ENCODE assay signal across 17 cellular contexts in the genomic region with DNA sequence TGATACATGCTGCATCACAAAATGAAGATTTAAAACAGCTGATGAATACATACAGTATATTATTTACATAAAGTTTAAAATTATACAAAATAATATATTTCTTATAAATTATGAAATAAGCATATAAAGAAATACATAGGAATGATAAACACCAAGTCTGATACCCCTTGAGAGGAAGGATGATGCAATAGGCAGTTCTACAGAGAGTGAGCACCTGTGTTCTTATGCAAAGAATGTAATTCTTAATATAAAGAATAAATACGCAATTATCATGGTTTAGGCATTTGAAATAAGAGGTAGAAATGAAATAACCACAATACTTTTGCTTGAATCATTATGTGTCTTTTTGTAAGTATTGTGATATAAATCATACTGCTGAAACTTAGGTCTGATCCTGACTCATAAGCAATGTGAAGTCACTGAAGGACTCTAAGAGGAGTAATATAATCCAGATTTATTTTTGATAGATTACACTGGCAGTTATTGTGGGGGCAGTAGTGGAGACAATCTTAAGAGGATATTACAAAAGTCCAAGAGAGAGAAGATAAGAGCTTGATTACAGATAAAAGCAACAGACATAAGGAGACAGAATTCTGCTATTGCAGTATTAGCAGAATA. TPM values are rescaled to one million over a fixed set of nuclear protein-coding genes. Genes with fewer than 3 reads are reported as not detected.
A peak's percentile ranks its signal among the peaks of the same experiment; 100 is the strongest.
DNase-seq lines count a peak whose midpoint lies in the region; ATAC-seq and TF ChIP-seq lines count a peak whose summit lies in the region.
"Had no signal": no experiment of that assay in that cellular context is flagged by ENCODE, and none has a peak within 500 bp of the region (broad histone marks: within the 10 kb centered on the region; RNA-seq: fewer than 3 reads in every experiment).

No MANE protein-coding gene starts in this region.

- no peaks in the 10 kb centered on the region for H3K4me1 Mint-ChIP-seq in nephron progenitor cell
- H3K4me1 Mint-ChIP-seq: activated CD4-positive, alpha-beta T cell treated with anti-CD3 and anti-CD28 coated beads, Interleukin-2, amount 10 ng/mL, durations not matched to agents 24 days and 14 days; activated naive CD4-positive, alpha-beta T cell treated with anti-CD3 and anti-CD28 coated beads, Interleukin-2, amount 50 U/mL, for 24 hours; naive B cell had no signal

- no peak for ATAC-seq in HG02981 (IDR thresholded peaks at IDR 0.05; ENCODE audit: unreplicated experiment)
- ATAC-seq: psoas muscle had no signal

- no peaks in the 10 kb centered on the region for H3K79me2 ChIP-seq in mammary epithelial cell (ENCODE audit: insufficient read depth, low read length)

- intact Hi-C loops in mammary epithelial cell (cut with micrococcal nuclease): no loop called here
- intact Hi-C loops in breast epithelium (cut with DNase I; ENCODE audit: low total_unique reads): no loop called here
- intact Hi-C loops in posterior cingulate gyrus (cut with DNase I): loop anchor here (5.0 kb wide), 1 partner anchor 37 kb away; a partner anchor contains a TSS

- no peak for TF ChIP-seq CTCF in mammary epithelial cell (conservative IDR thresholded peaks at IDR 0.05 in 1 of 2, IDR thresholded peaks at IDR 0.05 in 1 of 2; ENCODE audit: extremely low read depth in 1 of 2, insufficient read depth in 1 of 2, low read depth in 1 of 2, low read length in 2 of 2)
- TF ChIP-seq CTCF in breast epithelium (IDR thresholded peaks at IDR 0.05): no peak
- TF ChIP-seq CTCF in nephron progenitor cell (IDR thresholded peaks at IDR 0.05): no peak

- no peaks in the 10 kb centered on the region for H3K27me3 Mint-ChIP-seq in nephron progenitor cell (ENCODE audit: low read depth, poor library complexity)
- H3K27me3 Mint-ChIP-seq: naive B cell had no signal

- DNase-seq in mammary epithelial cell (peak; percentile 27), breast epithelium (ENCODE audit: low spot score in 2 of 2) (no peak), adipocyte (ENCODE audit: low read depth) (peak; percentile 56), fibroblast of peridontal ligament (ENCODE audit: extremely low read depth) (peak; percentile 60), nephron progenitor cell (no peak), C1 segment of cervical spinal cord (lab: John Stamatoyannopoulos, UW) (no peak), posterior cingulate gyrus (no peak)
- DNase-seq: activated CD4-positive, alpha-beta T cell treated with anti-CD3 and anti-CD28 coated beads, Interleukin-2, amount 10 ng/mL, durations not matched to agents 24 days and 14 days; Caco-2; left lung; naive B cell; NCI-H1092 treated with DMSO at 0.1 percent for 48 hours; psoas muscle; Right ventricle myocardium superior; testis had no signal

- dilution Hi-C loops in mammary epithelial cell (cut with HindIII; ENCODE audit: low sequenced_read_pairs): no loop called here

- no peaks in the 10 kb centered on the region for H3K36me3 ChIP-seq in mammary epithelial cell (ENCODE audit: insufficient read depth, low read length)
- no peaks in the 10 kb centered on the region for H3K36me3 ChIP-seq in breast epithelium
- H3K36me3 ChIP-seq in adipocyte (ENCODE audit: control insufficient read depth, insufficient read depth, low read length, severe bottlenecking): no peaks in the 10 kb centered on the region
- H3K36me3 ChIP-seq: left lung had no signal

- H3K27ac ChIP-seq in mammary epithelial cell (ENCODE audit: insufficient read depth, low read depth, low read length) (no peak overlapping the region), breast epithelium (no peak overlapping the region)
- H3K27ac ChIP-seq: left lung, psoas muscle, testis had no signal

- H3K9me3 Mint-ChIP-seq in nephron progenitor cell: no peaks in the 10 kb centered on the region
- H3K9me3 Mint-ChIP-seq: activated CD4-positive, alpha-beta T cell treated with anti-CD3 and anti-CD28 coated beads, Interleukin-2, amount 10 ng/mL, durations not matched to agents 24 days and 14 days; activated naive CD4-positive, alpha-beta T cell treated with anti-CD3 and anti-CD28 coated beads, Interleukin-2, amount 50 U/mL, for 24 hours; naive B cell had no signal

- H3K9me3 ChIP-seq in mammary epithelial cell (replicated peaks; ENCODE audit: insufficient read depth, low read length) (no peaks in the 10 kb centered on the region), breast epithelium (no peaks in the 10 kb centered on the region), adipocyte (ENCODE audit: control insufficient read depth, low read length) (no peaks in the 10 kb centered on the region)
- H3K9me3 ChIP-seq: Caco-2, left lung, psoas muscle, testis had no signal

- no peak overlapping the region for H3K4me2 ChIP-seq in mammary epithelial cell (ENCODE audit: insufficient read depth, low read depth, low read length)

- no peaks in the 10 kb centered on the region for H3K4me1 ChIP-seq in mammary epithelial cell (ENCODE audit: insufficient read depth, low read length)
- no peaks in the 10 kb centered on the region for H3K4me1 ChIP-seq in breast epithelium
- peaks cover 9% of the 10 kb centered on the region for H3K4me1 ChIP-seq in adipocyte (ENCODE audit: control insufficient read depth, insufficient read depth, low read length)
- H3K4me1 ChIP-seq: Caco-2, left lung had no signal

- no TSS peak for BruUV-seq in mammary epithelial cell (replicated peaks; lab: Mats Ljungman, UMichigan)

- 92% methylated on average over 1 of the region's 1 CpG for WGBS in mammary epithelial cell (ENCODE audit: low coverage, missing lambda C conversion rate)

- no peak for TF ChIP-seq POLR2A in breast epithelium (IDR thresholded peaks at IDR 0.05)

- H3K36me3 Mint-ChIP-seq in nephron progenitor cell (ENCODE audit: low read depth): no peaks in the 10 kb centered on the region
- H3K36me3 Mint-ChIP-seq: activated naive CD4-positive, alpha-beta T cell treated with anti-CD3 and anti-CD28 coated beads, Interleukin-2, amount 50 U/mL, for 24 hours; naive B cell had no signal

- no peaks in the 10 kb centered on the region for H4K20me1 ChIP-seq in mammary epithelial cell (ENCODE audit: insufficient read depth, low read length)

- CTCF ChIA-PET in mammary epithelial cell (lab: Charles Lee; ENCODE audit: low non-redundant PET): no interaction called here

- H3K9ac ChIP-seq in mammary epithelial cell (ENCODE audit: insufficient read depth, low read length) (no peak overlapping the region), adipocyte (ENCODE audit: low read length) (no peak overlapping the region)

- no peaks in the 10 kb centered on the region for H3K27me3 ChIP-seq in mammary epithelial cell (ENCODE audit: insufficient read depth, low read length)
- no peaks in the 10 kb centered on the region for H3K27me3 ChIP-seq in breast epithelium
- no peaks in the 10 kb centered on the region for H3K27me3 ChIP-seq in adipocyte (replicated peaks; ENCODE audit: control insufficient read depth, insufficient read depth, low read length)
- H3K27me3 ChIP-seq: left lung, testis had no signal

- no peak overlapping the region for H3K4me3 Mint-ChIP-seq in nephron progenitor cell
- H3K4me3 Mint-ChIP-seq: activated CD4-positive, alpha-beta T cell treated with anti-CD3 and anti-CD28 coated beads, Interleukin-2, amount 10 ng/mL, durations not matched to agents 24 days and 14 days; activated naive CD4-positive, alpha-beta T cell treated with anti-CD3 and anti-CD28 coated beads, Interleukin-2, amount 50 U/mL, for 24 hours; naive B cell had no signal

- H3K4me3 ChIP-seq in mammary epithelial cell (replicated peaks in 1 of 3; ENCODE audit: insufficient read depth in 1 of 3, low read depth in 2 of 3, low read length in 3 of 3): no peak overlapping the region
- H3K4me3 ChIP-seq in breast epithelium: no peak overlapping the region
- no peak overlapping the region for H3K4me3 ChIP-seq in adipocyte (ENCODE audit: low read length)
- H3K4me3 ChIP-seq: left lung, psoas muscle, testis had no signal

- no peak overlapping the region for H3K27ac Mint-ChIP-seq in nephron progenitor cell
- H3K27ac Mint-ChIP-seq: activated CD4-positive, alpha-beta T cell treated with anti-CD3 and anti-CD28 coated beads, Interleukin-2, amount 10 ng/mL, durations not matched to agents 24 days and 14 days; activated naive CD4-positive, alpha-beta T cell treated with anti-CD3 and anti-CD28 coated beads, Interleukin-2, amount 50 U/mL, for 24 hours; naive B cell had no signal

- no peak overlapping the region for H2AFZ ChIP-seq in mammary epithelial cell (ENCODE audit: low read depth, low read length)

- in situ Hi-C loops in mammary epithelial cell (cut with MboI; ENCODE audit: low sequenced_read_pairs in 2 of 2): no loop called here

RNA-seq across cellular contexts. Expression of a gene that starts 39.0 kb away (rescaled TPM):
- total RNA-seq in mammary epithelial cell: 10 to 100 TPM; 15.5 to 16.1 TPM
- 4.1 TPM for polyA plus RNA-seq in mammary epithelial cell
- 24.4 TPM for polyA minus RNA-seq in mammary epithelial cell
- total RNA-seq in breast epithelium: 10 to 100 TPM in 2 of 3 donors, 1 to 10 TPM in 1; 6.7 to 15.1 (median 10.8) TPM

Comparison
In these comparisons a context has a peak if more than half of its experiments do, and no peak if none do; other contexts are left out.
1. DNase-seq: peak in mammary epithelial cell (single experiment), adipocyte (single experiment) and fibroblast of peridontal ligament (single experiment); none in breast epithelium (0 of 2), nephron progenitor cell (single experiment), C1 segment of cervical spinal cord (0 of 14) and posterior cingulate gyrus (0 of 10).